In the genomic region with DNA sequence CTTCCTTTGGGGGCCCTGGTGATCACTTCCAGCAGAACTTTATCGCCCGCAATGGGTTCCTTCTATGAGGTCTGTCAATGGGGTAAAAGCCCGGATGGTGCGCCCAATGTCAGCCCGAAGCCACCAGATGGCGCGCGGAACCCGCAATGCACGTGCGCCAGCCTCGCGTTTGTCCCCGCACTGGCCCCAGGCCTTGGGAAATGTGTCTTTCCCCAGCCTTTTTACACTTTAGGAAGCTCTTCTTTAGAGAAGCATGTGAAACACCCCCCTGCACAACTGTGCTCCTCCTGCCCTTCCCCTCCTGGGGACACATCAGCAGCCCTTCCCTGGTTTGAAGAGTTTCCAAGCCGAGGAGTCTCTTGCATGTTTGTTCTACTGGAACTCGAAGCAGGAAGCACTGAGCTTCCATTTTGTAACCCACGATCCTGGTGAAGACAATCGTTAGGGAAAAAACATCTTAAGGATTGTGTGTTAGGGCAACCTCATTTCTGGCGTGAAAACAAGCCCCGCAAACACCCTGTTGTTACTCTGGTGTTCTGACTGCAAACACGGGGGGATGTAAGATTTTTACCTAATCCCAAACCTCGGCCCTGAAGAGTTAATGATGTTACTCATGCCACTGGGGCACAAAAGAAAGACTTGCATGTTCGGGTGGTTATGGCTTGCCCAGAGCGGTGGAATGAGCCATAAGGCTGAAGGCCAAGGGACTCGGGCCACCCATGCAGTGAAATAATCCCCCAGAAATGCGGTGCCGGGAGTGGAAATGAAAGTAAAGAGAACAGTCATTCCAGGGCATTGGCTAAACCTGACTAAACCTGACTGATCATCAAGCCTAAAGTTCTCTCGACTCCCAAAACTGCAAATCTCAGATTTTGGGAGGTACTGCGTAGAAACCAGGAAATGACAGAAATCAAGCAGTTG, we compare ENCODE assay signal across 1 cellular context.
TF ChIP-seq lines count a peak whose summit lies in the region.

No MANE protein-coding gene starts in this region.

TF ChIP-seq in HepG2, 621 proteins besides CTCF, POLR2A, EP300 and RAD21 (continued from another document and continues in another):
- no peak for TF ChIP-seq SALL2 (CRISPR knock-in tag; IDR thresholded peaks at IDR 0.05)
- no peak for TF ChIP-seq ONECUT2 (CRISPR knock-in tag; IDR thresholded peaks at IDR 0.05)
- TF ChIP-seq ZNF234 (CRISPR knock-in tag; conservative IDR thresholded peaks at IDR 0.05): no peak
- TF ChIP-seq ZNF780A (CRISPR knock-in tag; IDR thresholded peaks at IDR 0.05): no peak
- TF ChIP-seq, protein P1, sequence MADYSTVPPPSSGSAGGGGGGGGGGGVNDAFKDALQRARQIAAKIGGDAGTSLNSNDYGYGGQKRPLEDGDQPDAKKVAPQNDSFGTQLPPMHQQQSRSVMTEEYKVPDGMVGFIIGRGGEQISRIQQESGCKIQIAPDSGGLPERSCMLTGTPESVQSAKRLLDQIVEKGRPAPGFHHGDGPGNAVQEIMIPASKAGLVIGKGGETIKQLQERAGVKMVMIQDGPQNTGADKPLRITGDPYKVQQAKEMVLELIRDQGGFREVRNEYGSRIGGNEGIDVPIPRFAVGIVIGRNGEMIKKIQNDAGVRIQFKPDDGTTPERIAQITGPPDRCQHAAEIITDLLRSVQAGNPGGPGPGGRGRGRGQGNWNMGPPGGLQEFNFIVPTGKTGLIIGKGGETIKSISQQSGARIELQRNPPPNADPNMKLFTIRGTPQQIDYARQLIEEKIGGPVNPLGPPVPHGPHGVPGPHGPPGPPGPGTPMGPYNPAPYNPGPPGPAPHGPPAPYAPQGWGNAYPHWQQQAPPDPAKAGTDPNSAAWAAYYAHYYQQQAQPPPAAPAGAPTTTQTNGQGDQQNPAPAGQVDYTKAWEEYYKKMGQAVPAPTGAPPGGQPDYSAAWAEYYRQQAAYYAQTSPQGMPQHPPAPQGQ (CRISPR knock-in tag; IDR thresholded peaks at IDR 0.05; ENCODE audit: borderline replicate concordance): no peak
- TF ChIP-seq SOX6 (IDR thresholded peaks at IDR 0.05): no peak
- peak; percentile 77 for TF ChIP-seq SOX6 (CRISPR knock-in tag; IDR thresholded peaks at IDR 0.05)
- no peak for TF ChIP-seq ZNF230 (CRISPR knock-in tag; IDR thresholded peaks at IDR 0.05)
- peak; percentile 92 for TF ChIP-seq SALL1 (CRISPR knock-in tag; IDR thresholded peaks at IDR 0.05)
- TF ChIP-seq, protein P2, sequence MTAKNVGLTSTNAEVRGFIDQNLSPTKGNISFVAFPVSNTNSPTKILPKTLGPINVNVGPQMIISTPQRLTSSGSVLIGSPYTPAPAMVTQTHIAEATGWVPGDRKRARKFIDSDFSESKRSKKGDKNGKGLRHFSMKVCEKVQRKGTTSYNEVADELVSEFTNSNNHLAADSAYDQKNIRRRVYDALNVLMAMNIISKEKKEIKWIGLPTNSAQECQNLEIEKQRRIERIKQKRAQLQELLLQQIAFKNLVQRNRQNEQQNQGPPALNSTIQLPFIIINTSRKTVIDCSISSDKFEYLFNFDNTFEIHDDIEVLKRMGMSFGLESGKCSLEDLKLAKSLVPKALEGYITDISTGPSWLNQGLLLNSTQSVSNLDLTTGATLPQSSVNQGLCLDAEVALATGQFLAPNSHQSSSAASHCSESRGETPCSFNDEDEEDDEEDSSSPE (CRISPR knock-in tag; IDR thresholded peaks at IDR 0.05): peak; percentile 60; the same call in 1 of the 2 replicates
- TF ChIP-seq, protein P3, sequence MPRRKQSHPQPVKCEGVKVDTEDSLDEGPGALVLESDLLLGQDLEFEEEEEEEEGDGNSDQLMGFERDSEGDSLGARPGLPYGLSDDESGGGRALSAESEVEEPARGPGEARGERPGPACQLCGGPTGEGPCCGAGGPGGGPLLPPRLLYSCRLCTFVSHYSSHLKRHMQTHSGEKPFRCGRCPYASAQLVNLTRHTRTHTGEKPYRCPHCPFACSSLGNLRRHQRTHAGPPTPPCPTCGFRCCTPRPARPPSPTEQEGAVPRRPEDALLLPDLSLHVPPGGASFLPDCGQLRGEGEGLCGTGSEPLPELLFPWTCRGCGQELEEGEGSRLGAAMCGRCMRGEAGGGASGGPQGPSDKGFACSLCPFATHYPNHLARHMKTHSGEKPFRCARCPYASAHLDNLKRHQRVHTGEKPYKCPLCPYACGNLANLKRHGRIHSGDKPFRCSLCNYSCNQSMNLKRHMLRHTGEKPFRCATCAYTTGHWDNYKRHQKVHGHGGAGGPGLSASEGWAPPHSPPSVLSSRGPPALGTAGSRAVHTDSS (CRISPR knock-in tag; conservative IDR thresholded peaks at IDR 0.05): no peak
- TF ChIP-seq, protein P4, sequence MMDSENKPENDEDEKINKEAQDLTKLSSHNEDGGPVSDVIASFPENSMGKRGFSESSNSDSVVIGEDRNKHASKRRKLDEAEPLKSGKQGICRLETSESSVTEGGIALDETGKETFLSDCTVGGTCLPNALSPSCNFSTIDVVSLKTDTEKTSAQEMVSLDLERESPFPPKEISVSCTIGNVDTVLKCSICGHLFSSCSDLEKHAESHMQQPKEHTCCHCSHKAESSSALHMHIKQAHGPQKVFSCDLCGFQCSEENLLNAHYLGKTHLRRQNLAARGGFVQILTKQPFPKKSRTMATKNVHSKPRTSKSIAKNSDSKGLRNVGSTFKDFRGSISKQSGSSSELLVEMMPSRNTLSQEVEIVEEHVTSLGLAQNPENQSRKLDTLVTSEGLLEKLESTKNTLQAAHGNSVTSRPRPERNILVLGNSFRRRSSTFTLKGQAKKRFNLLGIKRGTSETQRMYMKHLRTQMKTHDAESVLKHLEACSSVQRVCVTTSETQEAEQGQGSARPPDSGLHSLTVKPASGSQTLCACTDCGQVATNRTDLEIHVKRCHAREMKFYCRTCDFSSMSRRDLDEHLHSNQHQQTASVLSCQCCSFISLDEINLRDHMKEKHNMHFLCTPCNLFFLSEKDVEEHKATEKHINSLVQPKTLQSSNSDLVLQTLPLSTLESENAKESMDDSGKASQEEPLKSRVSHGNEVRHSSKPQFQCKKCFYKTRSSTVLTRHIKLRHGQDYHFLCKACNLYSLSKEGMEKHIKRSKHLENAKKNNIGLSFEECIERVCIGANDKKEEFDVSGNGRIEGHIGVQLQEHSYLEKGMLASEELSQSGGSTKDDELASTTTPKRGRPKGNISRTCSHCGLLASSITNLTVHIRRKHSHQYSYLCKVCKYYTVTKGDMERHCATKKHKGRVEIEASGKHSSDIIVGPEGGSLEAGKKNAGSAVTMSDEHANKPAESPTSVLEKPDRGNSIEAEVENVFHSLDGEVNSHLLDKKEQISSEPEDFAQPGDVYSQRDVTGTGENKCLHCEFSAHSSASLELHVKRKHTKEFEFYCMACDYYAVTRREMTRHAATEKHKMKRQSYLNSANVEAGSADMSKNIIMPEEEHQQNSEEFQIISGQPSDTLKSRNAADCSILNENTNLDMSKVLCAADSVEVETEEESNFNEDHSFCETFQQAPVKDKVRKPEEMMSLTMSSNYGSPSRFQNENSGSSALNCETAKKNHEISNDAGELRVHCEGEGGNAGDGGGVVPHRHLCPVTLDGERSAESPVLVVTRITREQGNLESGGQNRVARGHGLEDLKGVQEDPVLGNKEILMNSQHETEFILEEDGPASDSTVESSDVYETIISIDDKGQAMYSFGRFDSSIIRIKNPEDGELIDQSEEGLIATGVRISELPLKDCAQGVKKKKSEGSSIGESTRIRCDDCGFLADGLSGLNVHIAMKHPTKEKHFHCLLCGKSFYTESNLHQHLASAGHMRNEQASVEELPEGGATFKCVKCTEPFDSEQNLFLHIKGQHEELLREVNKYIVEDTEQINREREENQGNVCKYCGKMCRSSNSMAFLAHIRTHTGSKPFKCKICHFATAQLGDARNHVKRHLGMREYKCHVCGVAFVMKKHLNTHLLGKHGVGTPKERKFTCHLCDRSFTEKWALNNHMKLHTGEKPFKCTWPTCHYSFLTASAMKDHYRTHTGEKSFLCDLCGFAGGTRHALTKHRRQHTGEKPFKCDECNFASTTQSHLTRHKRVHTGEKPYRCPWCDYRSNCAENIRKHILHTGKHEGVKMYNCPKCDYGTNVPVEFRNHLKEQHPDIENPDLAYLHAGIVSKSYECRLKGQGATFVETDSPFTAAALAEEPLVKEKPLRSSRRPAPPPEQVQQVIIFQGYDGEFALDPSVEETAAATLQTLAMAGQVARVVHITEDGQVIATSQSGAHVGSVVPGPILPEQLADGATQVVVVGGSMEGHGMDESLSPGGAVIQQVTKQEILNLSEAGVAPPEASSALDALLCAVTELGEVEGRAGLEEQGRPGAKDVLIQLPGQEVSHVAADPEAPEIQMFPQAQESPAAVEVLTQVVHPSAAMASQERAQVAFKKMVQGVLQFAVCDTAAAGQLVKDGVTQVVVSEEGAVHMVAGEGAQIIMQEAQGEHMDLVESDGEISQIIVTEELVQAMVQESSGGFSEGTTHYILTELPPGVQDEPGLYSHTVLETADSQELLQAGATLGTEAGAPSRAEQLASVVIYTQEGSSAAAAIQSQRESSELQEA (CRISPR knock-in tag; IDR thresholded peaks at IDR 0.05; ENCODE audit: not compliant biosample characterization): no peak
- no peak for TF ChIP-seq AKAP8 (CRISPR knock-in tag; IDR thresholded peaks at IDR 0.05)
- TF ChIP-seq RNF2 (conservative IDR thresholded peaks at IDR 0.05; ENCODE audit: low read depth): 0 out of 2 replicates have a peak, but pooled peaks have one; percentile 59
- no peak for TF ChIP-seq TCF7 (IDR thresholded peaks at IDR 0.05; ENCODE audit: low read depth)
- TF ChIP-seq, protein P5, sequence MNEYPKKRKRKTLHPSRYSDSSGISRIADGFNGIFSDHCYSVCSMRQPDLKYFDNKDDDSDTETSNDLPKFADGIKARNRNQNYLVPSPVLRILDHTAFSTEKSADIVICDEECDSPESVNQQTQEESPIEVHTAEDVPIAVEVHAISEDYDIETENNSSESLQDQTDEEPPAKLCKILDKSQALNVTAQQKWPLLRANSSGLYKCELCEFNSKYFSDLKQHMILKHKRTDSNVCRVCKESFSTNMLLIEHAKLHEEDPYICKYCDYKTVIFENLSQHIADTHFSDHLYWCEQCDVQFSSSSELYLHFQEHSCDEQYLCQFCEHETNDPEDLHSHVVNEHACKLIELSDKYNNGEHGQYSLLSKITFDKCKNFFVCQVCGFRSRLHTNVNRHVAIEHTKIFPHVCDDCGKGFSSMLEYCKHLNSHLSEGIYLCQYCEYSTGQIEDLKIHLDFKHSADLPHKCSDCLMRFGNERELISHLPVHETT (CRISPR knock-in tag; conservative IDR thresholded peaks at IDR 0.05): no peak
- TF ChIP-seq, protein P6, sequence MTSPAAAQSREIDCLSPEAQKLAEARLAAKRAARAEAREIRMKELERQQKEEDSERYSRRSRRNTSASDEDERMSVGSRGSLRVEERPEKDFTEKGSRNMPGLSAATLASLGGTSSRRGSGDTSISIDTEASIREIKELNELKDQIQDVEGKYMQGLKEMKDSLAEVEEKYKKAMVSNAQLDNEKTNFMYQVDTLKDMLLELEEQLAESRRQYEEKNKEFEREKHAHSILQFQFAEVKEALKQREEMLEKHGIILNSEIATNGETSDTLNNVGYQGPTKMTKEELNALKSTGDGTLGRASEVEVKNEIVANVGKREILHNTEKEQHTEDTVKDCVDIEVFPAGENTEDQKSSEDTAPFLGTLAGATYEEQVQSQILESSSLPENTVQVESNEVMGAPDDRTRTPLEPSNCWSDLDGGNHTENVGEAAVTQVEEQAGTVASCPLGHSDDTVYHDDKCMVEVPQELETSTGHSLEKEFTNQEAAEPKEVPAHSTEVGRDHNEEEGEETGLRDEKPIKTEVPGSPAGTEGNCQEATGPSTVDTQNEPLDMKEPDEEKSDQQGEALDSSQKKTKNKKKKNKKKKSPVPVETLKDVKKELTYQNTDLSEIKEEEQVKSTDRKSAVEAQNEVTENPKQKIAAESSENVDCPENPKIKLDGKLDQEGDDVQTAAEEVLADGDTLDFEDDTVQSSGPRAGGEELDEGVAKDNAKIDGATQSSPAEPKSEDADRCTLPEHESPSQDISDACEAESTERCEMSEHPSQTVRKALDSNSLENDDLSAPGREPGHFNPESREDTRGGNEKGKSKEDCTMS (CRISPR knock-in tag; conservative IDR thresholded peaks at IDR 0.05): no peak
- TF ChIP-seq ZNF337 (CRISPR knock-in tag; IDR thresholded peaks at IDR 0.05; ENCODE audit: borderline replicate concordance, low read depth): no peak
- TF ChIP-seq ZNF644 (CRISPR knock-in tag; IDR thresholded peaks at IDR 0.05; ENCODE audit: low read depth): no peak
- no peak for TF ChIP-seq EED (CRISPR knock-in tag; IDR thresholded peaks at IDR 0.05)
- TF ChIP-seq NFIB (CRISPR knock-in tag; IDR thresholded peaks at IDR 0.05; ENCODE audit: borderline replicate concordance): no peak
- no peak for TF ChIP-seq CHD4 (IDR thresholded peaks at IDR 0.05; ENCODE audit: borderline replicate concordance, low read length)
- TF ChIP-seq RFXANK (CRISPR knock-in tag; IDR thresholded peaks at IDR 0.05): peak; percentile 46; the same call in 1 of the 2 replicates
- peak; percentile 65 for TF ChIP-seq FOXO1 (CRISPR knock-in tag; IDR thresholded peaks at IDR 0.05)
- no peak for TF ChIP-seq SYNCRIP (IDR thresholded peaks at IDR 0.05; ENCODE audit: insufficient read depth, low read depth, low read length)
- no peak for TF ChIP-seq ZNF3 (CRISPR knock-in tag; IDR thresholded peaks at IDR 0.05)
- TF ChIP-seq, protein P7, sequence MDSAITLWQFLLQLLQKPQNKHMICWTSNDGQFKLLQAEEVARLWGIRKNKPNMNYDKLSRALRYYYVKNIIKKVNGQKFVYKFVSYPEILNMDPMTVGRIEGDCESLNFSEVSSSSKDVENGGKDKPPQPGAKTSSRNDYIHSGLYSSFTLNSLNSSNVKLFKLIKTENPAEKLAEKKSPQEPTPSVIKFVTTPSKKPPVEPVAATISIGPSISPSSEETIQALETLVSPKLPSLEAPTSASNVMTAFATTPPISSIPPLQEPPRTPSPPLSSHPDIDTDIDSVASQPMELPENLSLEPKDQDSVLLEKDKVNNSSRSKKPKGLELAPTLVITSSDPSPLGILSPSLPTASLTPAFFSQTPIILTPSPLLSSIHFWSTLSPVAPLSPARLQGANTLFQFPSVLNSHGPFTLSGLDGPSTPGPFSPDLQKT (CRISPR knock-in tag; IDR thresholded peaks at IDR 0.05; ENCODE audit: borderline replicate concordance): no peak
- TF ChIP-seq ZNF432 (CRISPR knock-in tag; IDR thresholded peaks at IDR 0.05; ENCODE audit: borderline replicate concordance): no peak
- TF ChIP-seq, protein P8, sequence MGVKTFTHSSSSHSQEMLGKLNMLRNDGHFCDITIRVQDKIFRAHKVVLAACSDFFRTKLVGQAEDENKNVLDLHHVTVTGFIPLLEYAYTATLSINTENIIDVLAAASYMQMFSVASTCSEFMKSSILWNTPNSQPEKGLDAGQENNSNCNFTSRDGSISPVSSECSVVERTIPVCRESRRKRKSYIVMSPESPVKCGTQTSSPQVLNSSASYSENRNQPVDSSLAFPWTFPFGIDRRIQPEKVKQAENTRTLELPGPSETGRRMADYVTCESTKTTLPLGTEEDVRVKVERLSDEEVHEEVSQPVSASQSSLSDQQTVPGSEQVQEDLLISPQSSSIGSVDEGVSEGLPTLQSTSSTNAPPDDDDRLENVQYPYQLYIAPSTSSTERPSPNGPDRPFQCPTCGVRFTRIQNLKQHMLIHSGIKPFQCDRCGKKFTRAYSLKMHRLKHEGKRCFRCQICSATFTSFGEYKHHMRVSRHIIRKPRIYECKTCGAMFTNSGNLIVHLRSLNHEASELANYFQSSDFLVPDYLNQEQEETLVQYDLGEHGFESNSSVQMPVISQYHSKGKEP (CRISPR knock-in tag; IDR thresholded peaks at IDR 0.05): no peak
- no peak for TF ChIP-seq ZSCAN20 (CRISPR knock-in tag; IDR thresholded peaks at IDR 0.05; ENCODE audit: borderline replicate concordance)
- no peak for TF ChIP-seq TBP (CRISPR knock-in tag; IDR thresholded peaks at IDR 0.05)
- no peak for TF ChIP-seq ZNF367 (CRISPR knock-in tag; IDR thresholded peaks at IDR 0.05; ENCODE audit: borderline replicate concordance)
